In the genomic region with DNA sequence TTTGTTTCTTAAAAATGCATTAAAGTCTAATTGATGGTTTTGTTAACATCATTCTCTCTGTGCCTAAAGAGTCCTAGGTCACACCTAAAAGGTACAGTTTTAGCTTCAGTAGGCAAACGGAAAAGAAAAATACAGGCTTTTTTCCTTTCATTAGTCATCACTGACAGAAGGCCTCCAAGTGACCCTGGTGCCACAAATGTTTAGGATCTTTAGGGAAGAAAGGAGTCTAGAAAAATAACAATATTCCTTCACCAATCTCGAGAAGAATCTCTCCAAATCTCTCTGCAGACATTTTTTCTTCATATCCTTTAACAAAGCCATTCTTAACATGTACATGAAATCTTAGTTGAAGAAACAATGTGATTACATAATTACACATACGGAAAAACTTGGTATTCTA, we compare ENCODE assay signal across 8 cellular contexts. TPM values are rescaled to one million over a fixed set of nuclear protein-coding genes. Genes with fewer than 3 reads are reported as not detected.
DNase-seq lines count a peak whose midpoint lies in the region; ATAC-seq and TF ChIP-seq lines count a peak whose summit lies in the region.

No MANE protein-coding gene starts in this region.

- DNase-seq in EH (ENCODE audit: low read depth), result peak; percentile 39
- no peak for DNase-seq in epithelial cell of proximal tubule (ENCODE audit: low read depth)
- DNase-seq in pons (ENCODE audit: low spot score), result peak; percentile 22
- DNase-seq in AG20443 (ENCODE audit: low spot score), result no peak
- DNase-seq in NOMO-1 (lab: John Stamatoyannopoulos, UW; ENCODE audit: unreplicated experiment in 2 of 2), result no peak
- no peak for DNase-seq in foreskin keratinocyte

- H3K4me3 ChIP-seq in OCI-LY3 (ENCODE audit: low read length) (peak overlapping the region; percentile 96), epithelial cell of proximal tubule (ENCODE audit: low read depth, low read length) (peak overlapping the region; percentile 78)

- TF ChIP-seq CTCF in OCI-LY3 (IDR thresholded peaks at IDR 0.05; ENCODE audit: low read depth, low read length) (no peak), epithelial cell of proximal tubule (conservative IDR thresholded peaks at IDR 0.05; ENCODE audit: low read depth, low read length) (no peak), foreskin keratinocyte (conservative IDR thresholded peaks at IDR 0.05) (no peak)

- peak overlapping the region; percentile 70 for H3K4me2 ChIP-seq in OCI-LY3 (ENCODE audit: low read length)

- H3K27ac ChIP-seq in OCI-LY3 (ENCODE audit: low read length) (peak overlapping the region; percentile 75; the same call in 1 of the 2 replicates), foreskin keratinocyte (no peak overlapping the region)

- no peaks in the 10 kb centered on the region for H4K20me1 ChIP-seq in OCI-LY3 (ENCODE audit: insufficient read depth, low read length)

- ATAC-seq in GM19452 (IDR thresholded peaks at IDR 0.05; ENCODE audit: unreplicated experiment) (no peak), foreskin keratinocyte (no peak)

- H3K36me3 ChIP-seq in OCI-LY3 (replicated peaks; ENCODE audit: low read depth, low read length), result peaks cover 30% of the 10 kb centered on the region

- peaks cover 47% of the 10 kb centered on the region for H3K4me1 ChIP-seq in OCI-LY3 (ENCODE audit: low read length)
- H3K4me1 ChIP-seq in foreskin keratinocyte, result peaks cover 23% of the 10 kb centered on the region

- H3K9me3 ChIP-seq in OCI-LY3 (ENCODE audit: insufficient read depth, low read length), result peaks cover 11% of the 10 kb centered on the region; the same call in 1 of the 2 replicates

- peaks cover 65% of the 10 kb centered on the region for H3K79me2 ChIP-seq in OCI-LY3 (ENCODE audit: low read length)

- no peak overlapping the region for H2AFZ ChIP-seq in OCI-LY3 (ENCODE audit: low read depth, low read length)

- H3K9ac ChIP-seq in OCI-LY3 (ENCODE audit: low read length), result peak overlapping the region; percentile 96

- H3K27me3 ChIP-seq in OCI-LY3 (ENCODE audit: low read depth, low read length), result no peaks in the 10 kb centered on the region
- H3K27me3 ChIP-seq in foreskin keratinocyte, result no peaks in the 10 kb centered on the region

RNA-seq across cellular contexts. Expression of gene DENND5B, which starts 2.0 kb away (rescaled TPM):
- total RNA-seq in epithelial cell of proximal tubule, result 8.6 and 13.9 TPM in 2 replicates
- 5.4 and 5.5 TPM in 2 replicates for total RNA-seq in foreskin keratinocyte
- polyA plus RNA-seq in foreskin keratinocyte, result 2.0 and 2.5 TPM in 2 replicates

Comparison
In these comparisons a context has a peak if more than half of its experiments do, and no peak if none do; other contexts are left out.
1. DNase-seq: peak in EH (single experiment) and pons (single experiment); none in epithelial cell of proximal tubule (single experiment), AG20443 (single experiment), NOMO-1 (0 of 2) and foreskin keratinocyte (0 of 2).